ENCODE assay signal across 1 cellular context in the genomic region with DNA sequence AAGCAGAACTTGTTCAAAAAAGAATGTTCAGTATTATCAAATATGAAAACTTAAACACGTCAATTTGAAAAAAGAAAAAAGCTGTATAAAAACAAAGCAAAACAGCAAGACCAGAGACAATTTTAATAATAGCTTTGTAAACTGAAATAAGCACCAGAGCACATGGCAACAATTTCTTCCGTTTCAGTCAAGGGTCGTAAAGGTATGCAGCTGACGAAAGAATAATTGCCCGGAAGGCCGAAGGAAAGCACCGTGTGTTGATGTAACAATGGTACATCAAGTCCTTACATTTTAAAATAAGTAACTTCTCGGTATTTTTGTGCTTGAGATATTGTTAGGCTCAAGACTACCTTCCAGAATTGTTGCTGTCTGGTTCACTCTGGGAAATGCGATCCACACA.
TF ChIP-seq lines count a peak whose summit lies in the region.

No MANE protein-coding gene starts in this region.

TF ChIP-seq in GM23338, 12 proteins besides CTCF, POLR2A, EP300 and RAD21 (continued from another document):
- TF ChIP-seq ETS1 (IDR thresholded peaks at IDR 0.05) (no peak), JUNB (IDR thresholded peaks at IDR 0.05; ENCODE audit: unreplicated experiment) (no peak), REST (IDR thresholded peaks at IDR 0.05; ENCODE audit: unreplicated experiment) (no peak), EZH2 (IDR thresholded peaks at IDR 0.05; ENCODE audit: low read depth, unreplicated experiment) (no peak), CREB1 (CRISPR knock-in tag; IDR thresholded peaks at IDR 0.05; ENCODE audit: low read depth) (no peak), NANOG (IDR thresholded peaks at IDR 0.05; ENCODE audit: borderline replicate concordance) (no peak), ZNF331 (CRISPR knock-in tag; IDR thresholded peaks at IDR 0.05; ENCODE audit: low read depth) (no peak), ZNF114 (CRISPR knock-in tag; IDR thresholded peaks at IDR 0.05) (no peak)
